24 cellular contexts compared by ENCODE assay signal in genomic region chr5:77420940-77421339, GRCh38.
A peak's percentile ranks its signal among the peaks of the same experiment; 100 is the strongest.
DNase-seq lines count a peak whose midpoint lies in the region; ATAC-seq, FAIRE-seq and TF ChIP-seq lines count a peak whose summit lies in the region.
"Had no signal": no experiment of that assay in that cellular context is flagged by ENCODE, and none has a peak within 500 bp of the region (broad histone marks: within the 10 kb centered on the region; RNA-seq: fewer than 3 reads in every experiment).

No MANE protein-coding gene starts in this region.

- POLR2A ChIA-PET in CD8-positive, alpha-beta T cell (lab: Charles Lee) = no interaction called here

- FAIRE-seq in pancreas (lab: Jason Lieb, UNC) = no peak
- FAIRE-seq: A204.1, G401.6, GM12892, H54 had no signal

- no peak overlapping the region for H3K4me3 Mint-ChIP-seq in CD8-positive, alpha-beta T cell
- no peak overlapping the region for H3K4me3 Mint-ChIP-seq in T-helper 17 cell
- H3K4me3 Mint-ChIP-seq: B cell; CD4-positive, CD25-positive, alpha-beta regulatory T cell; CD8-positive, alpha-beta memory T cell; HFFc6 had no signal

- intact Hi-C loops in CD8-positive, alpha-beta T cell (cut with DNase I, micrococcal nuclease) = no loop called here
- intact Hi-C loops in pancreas (cut with DNase I) = no loop called here

- H3K9me3 Mint-ChIP-seq in CD8-positive, alpha-beta T cell = no peaks in the 10 kb centered on the region
- H3K9me3 Mint-ChIP-seq in activated naive CD4-positive, alpha-beta T cell treated with anti-CD3 and anti-CD28 coated beads, Interleukin-2, amount 50 U/mL, for 72 hours = peaks cover 0 to 4% of the 10 kb centered on the region in 2 donors
- H3K9me3 Mint-ChIP-seq: CD4-positive, CD25-positive, alpha-beta regulatory T cell; CD8-positive, alpha-beta memory T cell had no signal

- no peak overlapping the region for H3K4me3 ChIP-seq in CD8-positive, alpha-beta T cell (ENCODE audit: low read depth, low read length)
- H3K4me3 ChIP-seq in thoracic aorta (no peak overlapping the region), pancreas (no peak overlapping the region)
- H3K4me3 ChIP-seq: BLaER1, HAP-1 had no signal

- no peaks in the 10 kb centered on the region for H3K27me3 ChIP-seq in CD8-positive, alpha-beta T cell (ENCODE audit: insufficient read depth, low read length)
- H3K27me3 ChIP-seq in thoracic aorta (replicated peaks; ENCODE audit: insufficient read depth) (no peaks in the 10 kb centered on the region), pancreas (no peaks in the 10 kb centered on the region)
- H3K27me3 ChIP-seq: BLaER1 had no signal

- no peaks in the 10 kb centered on the region for H3K4me1 Mint-ChIP-seq in CD8-positive, alpha-beta T cell (ENCODE audit: low read depth)
- peaks cover under 1% of the 10 kb centered on the region for H3K4me1 Mint-ChIP-seq in T-helper 17 cell
- H3K4me1 Mint-ChIP-seq: B cell; CD8-positive, alpha-beta memory T cell had no signal

- H3K36me3 ChIP-seq in CD8-positive, alpha-beta T cell (ENCODE audit: insufficient read depth, low read length) = no peaks in the 10 kb centered on the region
- H3K36me3 ChIP-seq in thoracic aorta = no peaks in the 10 kb centered on the region
- H3K36me3 ChIP-seq in pancreas = peaks cover 0 to 2% (median 0%) of the 10 kb centered on the region in 3 donors
- H3K36me3 ChIP-seq: HAP-1 had no signal

- DNase-seq in CD8-positive, alpha-beta T cell = no peak
- DNase-seq in T-helper 17 cell = no peak
- DNase-seq in thoracic aorta (ENCODE audit: low spot score) = no peak
- no peak for DNase-seq in iPS-NIHi7 (ENCODE audit: extremely low spot score)
- DNase-seq in activated naive CD4-positive, alpha-beta T cell treated with anti-CD3 and anti-CD28 coated beads, Interleukin-2, amount 50 U/mL, for 72 hours (ENCODE audit: low spot score in 2 of 2) = no peak
- no peak for DNase-seq in pancreas
- DNase-seq: CD4-positive, CD25-positive, alpha-beta regulatory T cell; CD8-positive, alpha-beta memory T cell; COR-L47; DMS153; DND-41; GOT3; HFFc6 had no signal

- H3K27ac Mint-ChIP-seq in CD8-positive, alpha-beta T cell = peak overlapping the region; percentile 45
- H3K27ac Mint-ChIP-seq in T-helper 17 cell = peak overlapping the region; percentile 53
- no peak overlapping the region for H3K27ac Mint-ChIP-seq in activated naive CD4-positive, alpha-beta T cell treated with anti-CD3 and anti-CD28 coated beads, Interleukin-2, amount 50 U/mL, for 72 hours
- H3K27ac Mint-ChIP-seq: B cell; CD4-positive, CD25-positive, alpha-beta regulatory T cell; CD8-positive, alpha-beta memory T cell; HFFc6 had no signal

- 59 to 75% methylated on average over 3 of the region's 3 CpGs for WGBS in pancreas, 2 donors

- H3K9me3 ChIP-seq in CD8-positive, alpha-beta T cell (ENCODE audit: low read length) = no peaks in the 10 kb centered on the region
- H3K9me3 ChIP-seq in T-helper 17 cell (ENCODE audit: control insufficient read depth, low read length, poor library complexity, severe bottlenecking) = no peaks in the 10 kb centered on the region
- H3K9me3 ChIP-seq in thoracic aorta = no peaks in the 10 kb centered on the region
- H3K9me3 ChIP-seq in pancreas = no peaks in the 10 kb centered on the region
- H3K9me3 ChIP-seq: HAP-1 had no signal

- H3K27me3 Mint-ChIP-seq in CD8-positive, alpha-beta T cell (ENCODE audit: low read depth) = peaks cover 13% of the 10 kb centered on the region
- peaks cover 40% of the 10 kb centered on the region for H3K27me3 Mint-ChIP-seq in T-helper 17 cell

- CTCF ChIA-PET in CD8-positive, alpha-beta T cell (lab: Charles Lee) = no interaction called here

- peaks cover 5% of the 10 kb centered on the region for H3K36me3 Mint-ChIP-seq in CD8-positive, alpha-beta T cell
- no peaks in the 10 kb centered on the region for H3K36me3 Mint-ChIP-seq in T-helper 17 cell (ENCODE audit: low read depth)
- peaks cover 0 to 6% of the 10 kb centered on the region in 2 donors for H3K36me3 Mint-ChIP-seq in activated naive CD4-positive, alpha-beta T cell treated with anti-CD3 and anti-CD28 coated beads, Interleukin-2, amount 50 U/mL, for 72 hours
- H3K36me3 Mint-ChIP-seq: CD4-positive, CD25-positive, alpha-beta regulatory T cell had no signal

- no peak for TF ChIP-seq CTCF in CD8-positive, alpha-beta T cell (IDR thresholded peaks at IDR 0.05)
- TF ChIP-seq CTCF in thoracic aorta (IDR thresholded peaks at IDR 0.05) (no peak), pancreas (IDR thresholded peaks at IDR 0.05) (no peak)

- H3K27ac ChIP-seq in CD8-positive, alpha-beta T cell (ENCODE audit: low read depth, low read length) = no peak overlapping the region
- H3K27ac ChIP-seq in thoracic aorta = peak overlapping the region; percentile 93 to 94
- no peak overlapping the region for H3K27ac ChIP-seq in pancreas
- H3K27ac ChIP-seq: 22Rv1, BLaER1, C4-2B had no signal

- H3K4me1 ChIP-seq in CD8-positive, alpha-beta T cell (ENCODE audit: insufficient read depth, low read length) = no peaks in the 10 kb centered on the region
- peaks cover 16 to 70% of the 10 kb centered on the region in 2 donors for H3K4me1 ChIP-seq in thoracic aorta (ENCODE audit: control insufficient read depth in 1 of 2, low read depth in 2 of 2)
- H3K4me1 ChIP-seq in pancreas = no peaks in the 10 kb centered on the region
- H3K4me1 ChIP-seq: BLaER1, HAP-1 had no signal

- ATAC-seq in CD8-positive, alpha-beta T cell = no peak
- no peak for ATAC-seq in T-helper 17 cell
- ATAC-seq in esophagus mucosa = peak; percentile 43
- no peak for ATAC-seq in thoracic aorta (ENCODE audit: insufficient number of reproducible peaks, low FRiP score, low read depth)
- no peak for ATAC-seq in HG03342 (IDR thresholded peaks at IDR 0.05; ENCODE audit: unreplicated experiment)
- no peak for ATAC-seq in activated naive CD4-positive, alpha-beta T cell treated with anti-CD3 and anti-CD28 coated beads, Interleukin-2, amount 50 U/mL, for 72 hours
- ATAC-seq in pancreas = no peak

Comparison
In these comparisons a context has a peak if more than half of its experiments do, and no peak if none do; other contexts are left out.
1. H3K27ac ChIP-seq: peak in thoracic aorta (2 of 2); none in CD8-positive, alpha-beta T cell (single experiment) and pancreas (0 of 4).
2. H3K27ac Mint-ChIP-seq: peak in CD8-positive, alpha-beta T cell (single experiment) and T-helper 17 cell (single experiment); none in activated naive CD4-positive, alpha-beta T cell treated with anti-CD3 and anti-CD28 coated beads, Interleukin-2, amount 50 U/mL, for 72 hours (0 of 2).